Comparison of ENCODE assay signal across 14 cellular contexts in the genomic region with DNA sequence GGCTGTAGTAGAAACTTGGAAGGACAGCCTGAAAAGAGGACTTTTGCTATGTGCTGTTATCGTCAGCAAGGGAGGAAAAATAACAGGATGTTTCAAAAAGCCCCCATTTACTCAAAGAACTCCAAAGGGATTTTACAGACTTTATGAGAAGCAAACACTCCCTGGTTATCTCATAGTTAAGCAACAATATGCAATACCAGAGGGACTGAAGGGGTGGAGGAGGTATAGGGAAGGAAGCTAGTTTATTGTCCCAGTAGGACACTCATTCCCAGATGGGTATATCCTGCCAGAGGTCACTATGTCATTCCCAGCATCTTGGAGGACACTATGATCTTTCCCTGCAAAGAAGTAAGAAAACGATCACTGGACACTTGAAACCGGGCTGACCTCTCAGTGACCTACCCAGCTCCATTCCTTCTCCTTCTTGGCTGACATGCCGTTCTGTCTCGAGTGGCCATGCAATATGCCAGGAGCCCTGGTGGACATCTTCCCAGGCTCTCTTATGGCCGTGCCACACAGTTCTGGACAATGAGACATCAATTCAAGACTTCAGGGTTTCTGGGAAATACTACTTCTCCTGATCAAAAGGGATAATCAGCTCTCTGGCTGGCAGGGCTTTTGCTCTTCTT.
A peak's percentile ranks its signal among the peaks of the same experiment; 100 is the strongest.
DNase-seq lines count a peak whose midpoint lies in the region; ATAC-seq and TF ChIP-seq lines count a peak whose summit lies in the region.
"Had no signal": no experiment of that assay in that cellular context is flagged by ENCODE, and none has a peak within 500 bp of the region (broad histone marks: within the 10 kb centered on the region; RNA-seq: fewer than 3 reads in every experiment).

No MANE protein-coding gene starts in this region.

- H3K4me1 ChIP-seq in gastroesophageal sphincter (peaks cover 0 to 20% (median 10%) of the 10 kb centered on the region in 3 donors), left ventricle myocardium inferior (peaks cover 30% of the 10 kb centered on the region), psoas muscle (peaks cover 21% of the 10 kb centered on the region), aorta (ENCODE audit: control insufficient read depth in 1 of 2, insufficient read depth in 2 of 2, low read length in 2 of 2) (peaks cover 0 to 2% of the 10 kb centered on the region in 2 donors)
- H3K4me1 ChIP-seq: BE2C had no signal

- H3K27me3 ChIP-seq in gastroesophageal sphincter (no peaks in the 10 kb centered on the region), left ventricle myocardium inferior (ENCODE audit: low read depth) (no peaks in the 10 kb centered on the region), psoas muscle (ENCODE audit: insufficient read depth in 3 of 3, low read length in 2 of 3) (no peaks in the 10 kb centered on the region), aorta (ENCODE audit: control insufficient read depth in 1 of 2, insufficient read depth in 2 of 2, low read length in 1 of 2) (no peaks in the 10 kb centered on the region)
- H3K27me3 ChIP-seq: BE2C had no signal

- no peak for TF ChIP-seq EP300 in gastroesophageal sphincter (IDR thresholded peaks at IDR 0.05)

- 67 to 74% methylated on average over 5 to 6 of the region's 6 CpGs for WGBS in gastroesophageal sphincter (ENCODE audit: low coverage in 1 of 2), 2 donors
- 26 to 34% (median 32%) methylated on average over 6 of the region's 6 CpGs for WGBS in psoas muscle, 3 donors
- WGBS in aorta, 2 donors, result 78 to 85% methylated on average over 6 of the region's 6 CpGs

- H3K9me3 ChIP-seq in gastroesophageal sphincter (no peaks in the 10 kb centered on the region), left ventricle myocardium inferior (replicated peaks) (no peaks in the 10 kb centered on the region), psoas muscle (no peaks in the 10 kb centered on the region), aorta (ENCODE audit: control insufficient read depth, low read length) (no peaks in the 10 kb centered on the region)
- H3K9me3 ChIP-seq: BE2C had no signal

- TF ChIP-seq POLR2A in gastroesophageal sphincter (IDR thresholded peaks at IDR 0.05), result no peak

- H3K36me3 ChIP-seq in gastroesophageal sphincter, result no peaks in the 10 kb centered on the region
- H3K36me3 ChIP-seq in left ventricle myocardium inferior, result no peaks in the 10 kb centered on the region
- no peaks in the 10 kb centered on the region for H3K36me3 ChIP-seq in psoas muscle (ENCODE audit: insufficient read depth in 1 of 2, low read depth in 1 of 2)
- no peaks in the 10 kb centered on the region for H3K36me3 ChIP-seq in aorta (ENCODE audit: control insufficient read depth in 1 of 2, insufficient read depth in 2 of 2, low read length in 1 of 2)
- H3K36me3 ChIP-seq: BE2C had no signal

- intact Hi-C loops in left ventricle myocardium inferior (cut with micrococcal nuclease), result no loop called here
- intact Hi-C loops in psoas muscle (cut with DNase I), result no loop called here
- intact Hi-C loops in aorta (cut with DNase I), result no loop called here

- TF ChIP-seq CTCF in gastroesophageal sphincter (IDR thresholded peaks at IDR 0.05) (no peak), left ventricle myocardium inferior (IDR thresholded peaks at IDR 0.05; ENCODE audit: borderline replicate concordance) (no peak), psoas muscle (IDR thresholded peaks at IDR 0.05) (no peak)

- ATAC-seq in gastroesophageal sphincter (peak; percentile 50), psoas muscle (peak; percentile 35 to 83 (median 70)), aorta (ENCODE audit: low FRiP score) (peak; percentile 51), HG03159 (IDR thresholded peaks at IDR 0.05; ENCODE audit: unreplicated experiment) (no peak)
- ATAC-seq: K562 had no signal

- H3K4me3 ChIP-seq in gastroesophageal sphincter (no peak overlapping the region), left ventricle myocardium inferior (no peak overlapping the region), psoas muscle (no peak overlapping the region), aorta (ENCODE audit: low read length in 2 of 2) (no peak overlapping the region)
- H3K4me3 ChIP-seq: K562 had no signal

- H3K27ac ChIP-seq in gastroesophageal sphincter (no peak overlapping the region), left ventricle myocardium inferior (replicated peaks) (peak overlapping the region; percentile 58), psoas muscle (peak overlapping the region; percentile 12), aorta (ENCODE audit: low read depth in 1 of 2, low read length in 2 of 2) (no peak overlapping the region)

- DNase-seq in left ventricle myocardium inferior (peak; percentile 54), psoas muscle (peak; percentile 33 to 64), aorta (no peak), NOMO-1 treated with dmso at 0.1 percent for 144 hours (lab: John Stamatoyannopoulos, UW; ENCODE audit: unreplicated experiment) (no peak), ecto neural progenitor cell (ENCODE audit: low spot score) (no peak)
- DNase-seq: BE2C; CD4-positive, alpha-beta T cell; DMS53; GOT3; NCI-H1417; NCI-H187 treated with DMSO at 0.1 percent for 48 hours had no signal

Comparison
In these comparisons a context has a peak if more than half of its experiments do, and no peak if none do; other contexts are left out.
1. H3K27ac ChIP-seq: peak in left ventricle myocardium inferior (single experiment) and psoas muscle (single experiment); none in gastroesophageal sphincter (0 of 4) and aorta (0 of 2).
2. DNase-seq: peak in left ventricle myocardium inferior (single experiment) and psoas muscle (2 of 2); none in aorta (0 of 2), NOMO-1 treated with dmso at 0.1 percent for 144 hours (single experiment) and ecto neural progenitor cell (single experiment).